ENCODE assay signal across 8 cellular contexts in the genomic region with DNA sequence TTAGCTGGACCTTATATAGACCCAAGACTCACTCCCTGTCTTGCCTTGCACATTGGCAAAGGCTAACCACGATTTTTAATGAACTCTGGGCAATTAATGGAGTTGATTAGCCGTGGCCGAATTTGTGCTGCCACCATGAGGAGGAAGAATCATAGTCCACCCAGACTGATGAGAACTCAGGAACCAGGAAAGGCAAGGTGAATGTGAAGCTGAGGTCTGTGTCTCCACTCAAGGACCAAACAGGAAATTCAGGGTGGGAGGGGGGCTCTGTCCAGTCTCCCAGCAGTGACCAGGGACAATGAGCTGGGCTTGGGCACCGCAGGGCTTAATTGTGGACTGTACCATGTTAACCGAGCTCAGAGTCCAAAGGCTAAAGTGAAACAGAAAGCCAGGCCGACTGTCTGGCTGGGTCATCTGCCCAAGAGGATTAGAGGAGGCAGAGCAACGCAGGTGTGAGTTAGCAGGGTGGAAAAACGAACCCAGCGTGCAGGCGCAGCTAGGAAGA.
DNase-seq lines count a peak whose midpoint lies in the region; ATAC-seq and TF ChIP-seq lines count a peak whose summit lies in the region.

No MANE protein-coding gene starts in this region.

- H3K27me3 ChIP-seq in SJSA1 (replicated peaks): no peaks in the 10 kb centered on the region
- H3K27me3 ChIP-seq in left ventricle myocardium inferior (ENCODE audit: low read depth): peaks cover 7% of the 10 kb centered on the region
- no peaks in the 10 kb centered on the region for H3K27me3 ChIP-seq in stomach smooth muscle (ENCODE audit: control insufficient read depth in 1 of 2, insufficient read depth in 2 of 2, low read length in 2 of 2)

- H3K9ac ChIP-seq in stomach smooth muscle (ENCODE audit: low read length in 2 of 2): no peak overlapping the region

- no peak for DNase-seq in SJSA1 (ENCODE audit: low read depth in 1 of 2, low spot score in 2 of 2)
- DNase-seq in left ventricle myocardium inferior: no peak
- no peak for DNase-seq in GM10266 (ENCODE audit: extremely low spot score)
- DNase-seq in amniotic stem cell (lab: John Stamatoyannopoulos, UW): no peak
- no peak for DNase-seq in NCI-H1105 treated with DMSO at 0.1 percent for 48 hours (lab: John Stamatoyannopoulos, UW)

- TF ChIP-seq CTCF in left ventricle myocardium inferior (IDR thresholded peaks at IDR 0.05; ENCODE audit: borderline replicate concordance) (peak; percentile 43), GM10266 (IDR thresholded peaks at IDR 0.05; ENCODE audit: control insufficient read depth, insufficient read depth, low read depth, missing control alignments) (no peak)

- H3K27ac ChIP-seq in SJSA1 (peak overlapping the region; percentile 30; the same call in 1 of the 2 replicates), left ventricle myocardium inferior (replicated peaks) (peak overlapping the region; percentile 91), stomach smooth muscle (ENCODE audit: low read length) (no peak overlapping the region)

- H3K4me1 ChIP-seq in SJSA1 (replicated peaks): peaks cover 76% of the 10 kb centered on the region
- H3K4me1 ChIP-seq in left ventricle myocardium inferior: peaks cover 29% of the 10 kb centered on the region
- H3K4me1 ChIP-seq in stomach smooth muscle (ENCODE audit: control insufficient read depth, insufficient read depth, low read length): peaks cover 16% of the 10 kb centered on the region

- H3K9me3 ChIP-seq in SJSA1 (replicated peaks): no peaks in the 10 kb centered on the region
- H3K9me3 ChIP-seq in left ventricle myocardium inferior (replicated peaks): no peaks in the 10 kb centered on the region
- no peaks in the 10 kb centered on the region for H3K9me3 ChIP-seq in stomach smooth muscle (ENCODE audit: control insufficient read depth in 2 of 2, low read length in 2 of 2)

- ATAC-seq in GM19351 (IDR thresholded peaks at IDR 0.05; ENCODE audit: unreplicated experiment): peak; percentile 86
- no peak for ATAC-seq in GM19463 (IDR thresholded peaks at IDR 0.05; ENCODE audit: unreplicated experiment)

- intact Hi-C loops in left ventricle myocardium inferior (cut with micrococcal nuclease): no loop called here

- H3K4me3 ChIP-seq in SJSA1: no peak overlapping the region
- peak overlapping the region; percentile 47 for H3K4me3 ChIP-seq in left ventricle myocardium inferior
- H3K4me3 ChIP-seq in stomach smooth muscle (ENCODE audit: low read length in 2 of 2): peak overlapping the region; percentile 19 to 29

- H3K36me3 ChIP-seq in SJSA1 (no peaks in the 10 kb centered on the region), left ventricle myocardium inferior (no peaks in the 10 kb centered on the region), stomach smooth muscle (ENCODE audit: control insufficient read depth in 2 of 2, insufficient read depth in 2 of 2, low read length in 2 of 2) (no peaks in the 10 kb centered on the region)
